ENCODE assay signal across 8 cellular contexts in the genomic region with DNA sequence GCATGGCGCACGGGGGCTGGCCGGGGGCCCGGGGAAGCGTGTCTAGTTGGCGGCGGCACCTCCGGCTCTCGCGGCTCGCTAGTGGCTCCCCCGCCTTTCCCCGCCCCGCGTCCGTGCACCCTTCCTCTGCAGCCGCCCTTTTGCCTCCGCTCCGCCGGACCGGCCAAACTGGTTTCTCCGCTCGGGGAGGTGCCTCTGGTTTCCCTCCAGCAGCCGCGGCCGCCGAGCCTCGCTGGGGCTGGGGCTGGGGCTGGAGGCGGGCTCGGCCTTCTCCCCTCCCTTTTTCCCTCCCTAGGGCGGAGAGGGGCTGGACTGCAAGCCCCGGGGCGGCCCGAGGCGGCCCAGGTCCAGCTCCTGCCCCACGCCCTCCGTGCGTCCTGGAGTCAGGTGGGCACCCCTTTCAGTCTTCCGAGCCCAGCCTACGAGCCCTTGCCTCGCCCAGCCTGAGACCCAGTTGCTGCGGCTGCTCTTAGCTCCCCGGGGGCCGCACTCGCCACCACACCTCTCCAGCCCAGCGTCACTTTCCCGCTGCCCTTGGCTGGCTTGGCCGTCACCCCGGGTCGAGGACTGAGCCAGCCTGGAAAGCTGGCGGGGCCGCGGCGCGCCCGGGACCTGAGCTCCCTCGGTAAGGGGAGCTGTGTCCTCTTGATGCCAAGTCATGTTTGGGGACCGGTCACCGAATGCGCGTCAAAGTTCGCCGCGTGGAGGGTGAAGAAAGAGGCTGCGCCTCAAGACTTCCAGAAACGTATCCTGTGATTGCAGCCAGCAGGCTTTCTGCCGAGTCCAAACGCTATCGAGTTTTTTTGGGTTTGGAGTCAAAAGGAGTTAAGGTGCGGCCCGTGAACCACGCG. TPM values are rescaled to one million over a fixed set of nuclear protein-coding genes. Genes with fewer than 3 reads are reported as not detected.
DNase-seq lines count a peak whose midpoint lies in the region; ATAC-seq and TF ChIP-seq lines count a peak whose summit lies in the region.

A gene (minus strand): TSS at position 197 of the 851 bp plus-strand sequence. CDS start 71,508 bp downstream, outside the sequence.

- H3K4me2 ChIP-seq in neural progenitor cell: peak within 1 kb of the TSS; percentile 99

- peak within 1 kb of the TSS; percentile 92 for H2AFZ ChIP-seq in neural progenitor cell (replicated peaks)

- H3K4me1 ChIP-seq in HUES48 (ENCODE audit: control insufficient read depth, insufficient read depth, low read length) (peaks cover 10% of the 10 kb centered on the region; the same call in 1 of the 2 replicates), gastroesophageal sphincter (peaks cover 3 to 69% (median 14%) of the 10 kb centered on the region in 3 donors), neural progenitor cell (peaks cover 6% of the 10 kb centered on the region)

- H3K27ac Mint-ChIP-seq in activated CD8-positive, alpha-beta T cell treated with anti-CD3 and anti-CD28 coated beads, Interleukin-2, amount 10 ng/mL, durations not matched to agents 7 days and 5 days: no peak within 1 kb of the TSS
- H3K27ac Mint-ChIP-seq in neural progenitor cell: no peak within 1 kb of the TSS

- H4K20me1 ChIP-seq in neural progenitor cell (ENCODE audit: low read depth): peaks cover 23% of the 10 kb centered on the region

- peak; percentile 22 for DNase-seq in stimulated activated CD4-positive, alpha-beta T cell treated with anti-CD3 and anti-CD28 coated beads, Interleukin-15, amount 100 ng/mL, for 24 hours
- DNase-seq in stimulated activated CD4-positive, alpha-beta T cell treated with anti-CD3 and anti-CD28 coated beads, Interleukin-4, amount 100 ng/mL, for 24 hours: no peak
- no peak for DNase-seq in activated CD8-positive, alpha-beta T cell treated with anti-CD3 and anti-CD28 coated beads, Interleukin-2, amount 10 ng/mL, durations not matched to agents 7 days and 5 days
- DNase-seq in neural progenitor cell (ENCODE audit: low spot score) (peak; percentile 79), NCI-H1694 treated with DMSO at 0.1 percent for 48 hours (lab: John Stamatoyannopoulos, UW) (no peak)

- peak within 1 kb of the TSS; percentile 67 for H3K4me3 Mint-ChIP-seq in activated CD8-positive, alpha-beta T cell treated with anti-CD3 and anti-CD28 coated beads, Interleukin-2, amount 10 ng/mL, durations not matched to agents 7 days and 5 days
- peak within 1 kb of the TSS; percentile 80 for H3K4me3 Mint-ChIP-seq in neural progenitor cell

- peaks cover 14% of the 10 kb centered on the region for H3K4me1 Mint-ChIP-seq in activated CD8-positive, alpha-beta T cell treated with anti-CD3 and anti-CD28 coated beads, Interleukin-2, amount 10 ng/mL, durations not matched to agents 7 days and 5 days (ENCODE audit: low read depth)
- H3K4me1 Mint-ChIP-seq in neural progenitor cell: peaks cover 14% of the 10 kb centered on the region

- peaks cover 3% of the 10 kb centered on the region for H3F3A ChIP-seq in neural progenitor cell (ENCODE audit: low read depth)

- no peak for TF ChIP-seq EP300 in gastroesophageal sphincter (IDR thresholded peaks at IDR 0.05)

- peak; percentile 8 for ATAC-seq in activated CD8-positive, alpha-beta T cell treated with anti-CD3 and anti-CD28 coated beads, Interleukin-2, amount 10 ng/mL, durations not matched to agents 7 days and 5 days
- ATAC-seq in gastroesophageal sphincter (peak; percentile 82), GM21515 (IDR thresholded peaks at IDR 0.05; ENCODE audit: unreplicated experiment) (no peak)

- no peaks in the 10 kb centered on the region for H3K36me3 ChIP-seq in HUES48 (ENCODE audit: control insufficient read depth, insufficient read depth, low read length)
- no peaks in the 10 kb centered on the region for H3K36me3 ChIP-seq in gastroesophageal sphincter
- no peaks in the 10 kb centered on the region for H3K36me3 ChIP-seq in neural progenitor cell

- H3K4me3 ChIP-seq in HUES48 (ENCODE audit: low read depth, low read length): peak within 1 kb of the TSS; percentile 82
- H3K4me3 ChIP-seq in gastroesophageal sphincter: peak within 1 kb of the TSS; percentile 59 to 74
- peak within 1 kb of the TSS; percentile 63 for H3K4me3 ChIP-seq in neural progenitor cell

- no peaks in the 10 kb centered on the region for H3K9me3 Mint-ChIP-seq in activated CD8-positive, alpha-beta T cell treated with anti-CD3 and anti-CD28 coated beads, Interleukin-2, amount 10 ng/mL, durations not matched to agents 7 days and 5 days (ENCODE audit: insufficient read depth)
- H3K9me3 Mint-ChIP-seq in neural progenitor cell: no peaks in the 10 kb centered on the region

- no peaks in the 10 kb centered on the region for H3K9me3 ChIP-seq in HUES48 (ENCODE audit: control insufficient read depth, insufficient read depth, low read length)
- H3K9me3 ChIP-seq in gastroesophageal sphincter: no peaks in the 10 kb centered on the region
- no peaks in the 10 kb centered on the region for H3K9me3 ChIP-seq in neural progenitor cell (ENCODE audit: low read depth)

- peak in 1 of 4 experiments; percentile 40 for TF ChIP-seq CTCF in gastroesophageal sphincter (IDR thresholded peaks at IDR 0.05)
- no peak for TF ChIP-seq CTCF in neural progenitor cell (IDR thresholded peaks at IDR 0.05)

- H3K79me2 ChIP-seq in neural progenitor cell (ENCODE audit: low read depth): no peaks in the 10 kb centered on the region

- H3K9ac ChIP-seq in HUES48 (ENCODE audit: low read depth, low read length) (peak within 1 kb of the TSS; percentile 60), neural progenitor cell (no peak within 1 kb of the TSS)

- H3K27ac ChIP-seq in HUES48 (ENCODE audit: low read depth, low read length) (peak within 1 kb of the TSS; percentile 1), gastroesophageal sphincter (peak within 1 kb of the TSS; percentile 66 to 95 (median 94)), neural progenitor cell (no peak within 1 kb of the TSS)

- H3K27me3 Mint-ChIP-seq in activated CD8-positive, alpha-beta T cell treated with anti-CD3 and anti-CD28 coated beads, Interleukin-2, amount 10 ng/mL, durations not matched to agents 7 days and 5 days (ENCODE audit: low read depth): peaks cover 60% of the 10 kb centered on the region
- peaks cover 51% of the 10 kb centered on the region for H3K27me3 Mint-ChIP-seq in neural progenitor cell (ENCODE audit: insufficient read depth, low read depth)

- WGBS in gastroesophageal sphincter (ENCODE audit: low coverage in 1 of 2), 2 donors: 9 to 14% methylated on average over 6 to 8 of the region's 73 CpGs

- H3K27me3 ChIP-seq in HUES48 (ENCODE audit: control insufficient read depth, insufficient read depth, low read length) (peaks cover 54% of the 10 kb centered on the region), gastroesophageal sphincter (no peaks in the 10 kb centered on the region), neural progenitor cell (peaks cover 93% of the 10 kb centered on the region)

- no peaks in the 10 kb centered on the region for H3K36me3 Mint-ChIP-seq in activated CD8-positive, alpha-beta T cell treated with anti-CD3 and anti-CD28 coated beads, Interleukin-2, amount 10 ng/mL, durations not matched to agents 7 days and 5 days (ENCODE audit: low read depth)
- H3K36me3 Mint-ChIP-seq in neural progenitor cell: no peaks in the 10 kb centered on the region

- peak in 1 of 2 donors; percentile 54 for TF ChIP-seq POLR2A in gastroesophageal sphincter (IDR thresholded peaks at IDR 0.05)

- CTCF ChIA-PET in activated CD8-positive, alpha-beta T cell treated with anti-CD3 and anti-CD28 coated beads, Interleukin-2, amount 10 ng/mL, durations not matched to agents 7 days and 5 days (lab: Charles Lee): no interaction called here

- POLR2A ChIA-PET in activated CD8-positive, alpha-beta T cell treated with anti-CD3 and anti-CD28 coated beads, Interleukin-2, amount 10 ng/mL, durations not matched to agents 7 days and 5 days (lab: Charles Lee): no interaction called here

RNA-seq across cellular contexts. Expression of the gene that starts here (rescaled TPM):
- under 1 TPM in 1 of 2 experiments, not detected in 1; 0.16 TPM for total RNA-seq in activated CD8-positive, alpha-beta T cell treated with anti-CD3 and anti-CD28 coated beads, Interleukin-2, amount 10 ng/mL, durations not matched to agents 7 days and 5 days
- total RNA-seq in gastroesophageal sphincter: 10 to 100 TPM; 17.4 to 26.2 (median 23.4) TPM
- total RNA-seq in neural progenitor cell (ENCODE audit: low replicate concordance): 0.03 and 0.15 TPM in 2 replicates

Comparison
In these comparisons a context has a peak if more than half of its experiments do, and no peak if none do; other contexts are left out.
1. RNA of the gene that starts here (total RNA-seq): 17.4 to 26.2 TPM in gastroesophageal sphincter; 0.16 TPM in activated CD8-positive, alpha-beta T cell treated with anti-CD3 and anti-CD28 coated beads, Interleukin-2, amount 10 ng/mL, durations not matched to agents 7 days and 5 days and 0.03 to 0.15 TPM in neural progenitor cell; every median in the first group is over 10 times any median in the second.
2. Peak in ATAC-seq in activated CD8-positive, alpha-beta T cell treated with anti-CD3 and anti-CD28 coated beads, Interleukin-2, amount 10 ng/mL, durations not matched to agents 7 days and 5 days; RNA of the gene not detected or under 1 TPM.
3. Peak in DNase-seq, H3K4me3 ChIP-seq and H3K4me2 ChIP-seq in neural progenitor cell; RNA of the gene not detected or under 1 TPM.
4. Peak in every context shown above with its lines, with median percentiles within 50 percentile points of each other: H3K4me3 ChIP-seq.